In the genomic region with DNA sequence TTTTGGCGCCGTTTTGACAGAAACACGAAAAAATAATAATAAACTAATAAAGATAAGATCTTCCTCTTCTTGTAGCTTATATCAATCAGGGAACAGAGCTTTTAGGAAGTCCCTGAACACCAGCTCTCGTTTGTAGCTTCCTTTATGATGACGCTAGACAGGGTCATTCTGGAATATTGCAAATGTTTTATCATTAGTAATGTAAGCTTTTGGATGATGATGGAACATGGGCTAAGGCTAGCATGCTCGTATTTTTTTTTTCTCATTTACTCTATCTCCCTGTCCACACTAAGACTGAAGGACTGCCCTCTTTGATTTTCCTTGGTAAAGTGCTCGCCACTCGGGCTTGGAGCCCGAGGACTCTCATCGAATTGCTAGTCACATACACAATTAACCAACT, we compare ENCODE assay signal across 18 cellular contexts. TPM values are rescaled to one million over a fixed set of nuclear protein-coding genes. Genes with fewer than 3 reads are reported as not detected.
DNase-seq lines count a peak whose midpoint lies in the region; ATAC-seq and TF ChIP-seq lines count a peak whose summit lies in the region.
"Had no signal": no experiment of that assay in that cellular context is flagged by ENCODE, and none has a peak within 500 bp of the region (broad histone marks: within the 10 kb centered on the region; RNA-seq: fewer than 3 reads in every experiment).

No MANE protein-coding gene starts in this region.

- H3K27me3 Mint-ChIP-seq in MCF 10A (ENCODE audit: insufficient read depth, unreplicated experiment) (no peaks in the 10 kb centered on the region), brain (peaks cover 39% of the 10 kb centered on the region), type B pancreatic cell (peaks cover 20% of the 10 kb centered on the region)

- BruUV-seq in MCF 10A (replicated peaks; lab: Mats Ljungman, UMichigan): no TSS peak

- intact Hi-C loops in MCF 10A (cut with micrococcal nuclease) (no loop called here), breast epithelium (cut with DNase I; ENCODE audit: low total_unique reads) (no loop called here)

- ATAC-seq in HG03460 (IDR thresholded peaks at IDR 0.05; ENCODE audit: unreplicated experiment) (no peak), HG03175 (IDR thresholded peaks at IDR 0.05; ENCODE audit: unreplicated experiment) (no peak)
- ATAC-seq: left lung had no signal

- H3K4me3 ChIP-seq in breast epithelium (no peak overlapping the region), LNCaP clone FGC (ENCODE audit: low read depth, low read length) (peak overlapping the region; percentile 59)
- H3K4me3 ChIP-seq: ascending aorta, left lung, prostate gland had no signal

- H3K4me1 Mint-ChIP-seq in MCF 10A (ENCODE audit: insufficient read depth, unreplicated experiment) (peaks cover 18% of the 10 kb centered on the region), brain (peaks cover 17% of the 10 kb centered on the region), type B pancreatic cell (ENCODE audit: unreplicated experiment) (peaks cover 4% of the 10 kb centered on the region)

- POLR2A ChIA-PET in MCF 10A (lab: Yijun Ruan, JAX): interaction anchor here (0.7 to 2.5 kb wide), 15 partner anchors 14 to 354 kb away, joined by 3 to 14 read pairs (median 4); a partner anchor contains a TSS

- no peak for TF ChIP-seq POLR2A in breast epithelium (IDR thresholded peaks at IDR 0.05)

- H3K27ac Mint-ChIP-seq in MCF 10A (ENCODE audit: low read depth, unreplicated experiment): no peak overlapping the region
- no peak overlapping the region for H3K27ac Mint-ChIP-seq in brain
- no peak overlapping the region for H3K27ac Mint-ChIP-seq in type B pancreatic cell

- no peaks in the 10 kb centered on the region for H3K9me3 Mint-ChIP-seq in MCF 10A (ENCODE audit: unreplicated experiment)
- peaks cover 0 to 7% (median 0%) of the 10 kb centered on the region in 5 experiments for H3K9me3 Mint-ChIP-seq in brain
- no peaks in the 10 kb centered on the region for H3K9me3 Mint-ChIP-seq in type B pancreatic cell

- H3K9me3 ChIP-seq in breast epithelium: no peaks in the 10 kb centered on the region
- H3K9me3 ChIP-seq: ascending aorta, left lung, prostate gland, uterus had no signal

- DNase-seq in MCF 10A (ENCODE audit: unreplicated experiment) (peak; percentile 3), breast epithelium (ENCODE audit: low spot score in 2 of 2) (no peak), LNCaP clone FGC (ENCODE audit: low read depth) (no peak), type B pancreatic cell (ENCODE audit: extremely low spot score, unreplicated experiment) (no peak)
- no peak for DNase-seq in stimulated activated CD4-positive, alpha-beta T cell treated with anti-CD3 and anti-CD28 coated beads, Interleukin-1b, Interleukin-23, amount 100 ng/mL, for 48 hours
- DNase-seq: activated effector memory CD4-positive, alpha-beta T cell treated with Interleukin-2 at 50 U/mL for 16 hours; GDM1; left lung; MM.1S; NCI-H510A; stimulated activated naive CD4-positive, alpha-beta T cell treated with Interleukin-2 at 50 U/mL for 16 hours; uterus had no signal

- H3K36me3 Mint-ChIP-seq in MCF 10A (ENCODE audit: insufficient read depth, unreplicated experiment): peaks cover 8% of the 10 kb centered on the region
- H3K36me3 Mint-ChIP-seq in brain: no peaks in the 10 kb centered on the region
- no peaks in the 10 kb centered on the region for H3K36me3 Mint-ChIP-seq in type B pancreatic cell

- H3K36me3 ChIP-seq in breast epithelium: no peaks in the 10 kb centered on the region
- H3K36me3 ChIP-seq: ascending aorta, left lung, prostate gland, uterus had no signal

- no peaks in the 10 kb centered on the region for H3K4me1 ChIP-seq in breast epithelium
- H3K4me1 ChIP-seq: ascending aorta, left lung, prostate gland, uterus had no signal

- peaks cover 0 to 32% of the 10 kb centered on the region in 2 donors for H3K27me3 ChIP-seq in breast epithelium
- H3K27me3 ChIP-seq: ascending aorta, uterus had no signal

- CTCF ChIA-PET in MCF 10A (lab: Yijun Ruan, JAX): interaction anchor here (0.8 to 1.5 kb wide), 3 partner anchors 23 to 275 kb away, joined by 3 to 6 read pairs (median 4); no protein-coding TSS in a partner anchor

- H3K4me3 Mint-ChIP-seq in MCF 10A (ENCODE audit: unreplicated experiment) (peak overlapping the region; percentile 78), brain (peak overlapping the region in 3 of 5 experiments; percentile 56 to 84 (median 84)), type B pancreatic cell (peak overlapping the region; percentile 63)

- TF ChIP-seq CTCF in MCF 10A (IDR thresholded peaks at IDR 0.05; ENCODE audit: unreplicated experiment) (no peak), breast epithelium (IDR thresholded peaks at IDR 0.05) (no peak), LNCaP clone FGC (IDR thresholded peaks at IDR 0.05; ENCODE audit: control insufficient read depth, extremely low read depth, insufficient read depth) (no peak), brain (conservative IDR thresholded peaks at IDR 0.05) (no peak), type B pancreatic cell (conservative IDR thresholded peaks at IDR 0.05) (no peak)

- no peak overlapping the region for H3K27ac ChIP-seq in breast epithelium
- H3K27ac ChIP-seq: ascending aorta, left lung, prostate gland, uterus had no signal

RNA-seq across cellular contexts. Expression of a gene that starts 22.1 kb away (rescaled TPM):
- total RNA-seq in MCF 10A (2022) (not detected in 2 replicates), breast epithelium (not detected), type B pancreatic cell (ENCODE audit: low replicate concordance) (0.10 and 0.14 TPM in 2 replicates)
- not detected for polyA plus RNA-seq in brain (ENCODE audit: insufficient read depth, low read depth, low replicate concordance)
- total RNA-seq: ascending aorta, HT1080, left lung, uterus had no signal

RNA-seq across cellular contexts. Expression of a gene that starts 54.4 kb away (rescaled TPM):
- total RNA-seq in MCF 10A (2022) (6.2 and 8.3 TPM in 2 replicates), breast epithelium (1 to 10 TPM; 2.1 to 5.9 (median 5.2) TPM), type B pancreatic cell (ENCODE audit: low replicate concordance) (4.9 and 8.4 TPM in 2 replicates)
- 3.2 TPM for polyA plus RNA-seq in brain (ENCODE audit: insufficient read depth, low read depth, low replicate concordance)
